ENCODE assay signal across 36 cellular contexts in the genomic region with DNA sequence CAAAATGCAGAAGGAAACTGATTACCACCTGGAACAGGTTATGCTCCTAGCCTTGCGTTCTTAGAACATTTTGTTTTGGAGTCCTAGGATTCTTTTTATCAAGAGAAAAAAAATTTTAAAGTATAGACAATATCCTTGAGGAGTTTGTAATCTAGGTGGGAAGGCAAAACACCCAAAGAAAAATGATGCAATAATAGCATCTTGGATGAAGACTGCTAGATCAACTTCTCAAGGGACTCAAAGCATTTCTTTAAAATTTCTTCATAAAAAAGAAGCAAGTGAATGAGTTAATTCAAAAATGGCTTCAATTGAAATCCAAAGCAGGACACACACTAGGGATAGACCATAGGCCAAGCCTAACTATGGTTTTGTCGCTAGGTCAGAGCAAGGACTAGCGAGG.
"Had no signal": no experiment of that assay in that cellular context is flagged by ENCODE, and none has a peak within 500 bp of the region (broad histone marks: within the 10 kb centered on the region; RNA-seq: fewer than 3 reads in every experiment).

No MANE protein-coding gene starts in this region.

- DNase-seq: Karpas-422, Kasumi-1, MG63, MM.1S, MV-4-11, NCI-H1048, NCI-H1092, NCI-H1092 treated with DMSO at 0.1 percent for 48 hours, NCI-H1105, NCI-H1105 treated with DMSO at 0.1 percent for 48 hours, NCI-H1417, NCI-H1417 treated with DMSO at 0.1 percent for 48 hours, NCI-H1436, NCI-H1436 treated with DMSO at 0.1 percent for 48 hours, NCI-H146, NCI-H1694, NCI-H1694 treated with DMSO at 0.1 percent for 48 hours, NCI-H187, NCI-H187 treated with DMSO at 0.1 percent for 48 hours, NCI-H1930, NCI-H2029, NCI-H2029 treated with DMSO at 0.1 percent for 48 hours, NCI-H2081, NCI-H2081 treated with DMSO at 0.1 percent for 48 hours, NCI-H2107, NCI-H2171, NCI-H2171 treated with DMSO at 0.1 percent for 48 hours, NCI-H2227 treated with DMSO at 0.1 percent for 48 hours, NCI-H226, NCI-H345, NCI-H446, NCI-H446 treated with DMSO at 0.1 percent for 48 hours, NCI-H510A, NCI-H510A treated with DMSO at 0.1 percent for 48 hours, NCI-H524, NCI-H524 treated with DMSO at 0.1 percent for 48 hours had no signal

- H3K9me3 ChIP-seq: MG63 had no signal

- H3K4me3 ChIP-seq: MG63 had no signal

- H3K27me3 ChIP-seq: MG63 had no signal

- H3K36me3 ChIP-seq: MG63 had no signal
